ENCODE assay signal across 18 cellular contexts in the genomic region with DNA sequence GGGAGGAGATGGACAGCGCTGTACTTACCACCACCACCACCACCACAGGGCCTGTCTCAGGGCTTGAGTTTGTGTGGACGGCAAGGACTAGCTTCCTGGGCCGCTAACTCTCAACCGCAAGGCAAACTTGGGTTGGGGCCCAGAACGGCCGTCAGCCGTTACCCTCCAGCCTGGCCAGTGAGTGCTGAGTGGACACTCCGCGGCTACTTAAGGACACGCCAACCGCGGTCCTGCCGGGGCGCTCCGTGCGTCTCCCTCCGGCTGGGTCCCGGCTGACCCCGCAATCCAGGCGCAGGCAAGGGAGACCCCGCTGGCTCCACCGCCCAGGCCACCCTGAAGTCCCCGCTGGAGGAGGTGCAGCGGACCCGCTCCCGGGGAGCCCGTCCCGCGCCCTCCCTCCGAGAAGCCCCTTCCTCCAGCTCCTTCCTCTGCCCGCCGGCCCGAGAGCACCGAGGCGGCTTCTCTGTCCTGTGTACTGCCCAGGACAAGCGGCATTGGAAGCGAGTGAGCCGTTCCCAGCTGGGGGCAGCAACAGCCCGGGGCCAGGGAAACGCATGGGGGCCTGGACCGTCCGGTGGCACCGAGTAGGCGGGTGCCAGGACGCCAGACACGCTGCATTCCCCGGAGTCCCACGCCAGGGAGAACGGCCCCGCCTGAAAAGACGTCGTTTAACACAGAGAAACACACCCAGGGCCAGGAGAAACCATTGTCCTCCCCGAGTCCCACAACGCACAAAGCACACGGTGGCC.
"Had no signal": no experiment of that assay in that cellular context is flagged by ENCODE, and none has a peak within 500 bp of the region (broad histone marks: within the 10 kb centered on the region; RNA-seq: fewer than 3 reads in every experiment).

No MANE protein-coding gene starts in this region.

- DNase-seq: dorsolateral prefrontal cortex; effector CD4-positive, alpha-beta T cell; foreskin fibroblast; gastrocnemius medialis; left ventricle myocardium superior; lower lobe of right lung; natural killer cell; sigmoid colon; stimulated activated CD4-positive, alpha-beta T cell treated with anti-CD3 and anti-CD28 coated beads, Interleukin-2, amount 100 ng/mL, for 24 hours; stimulated activated CD4-positive, alpha-beta T cell treated with anti-CD3 and anti-CD28 coated beads, Interleukin-4, amount 100 ng/mL, for 24 hours; stimulated activated naive B cell treated with anti-CD40 and anti-IgM and Interleukin-4, amounts not matched to agents 10 μg/mL and 1 μg/mL and 100 μg/mL, for 72 hours; stomach; thyroid gland; trophoblast cell had no signal

- ATAC-seq: gastrocnemius medialis; left ventricle myocardium superior; natural killer cell; pancreas; stimulated activated naive B cell treated with anti-CD40 and anti-IgM and Interleukin-4, amounts not matched to agents 10 μg/mL and 1 μg/mL and 100 μg/mL, for 72 hours had no signal

- H3K4me3 ChIP-seq: dorsolateral prefrontal cortex, gastrocnemius medialis, lower lobe of right lung, pancreas, right atrium auricular region, sigmoid colon, stomach, thyroid gland, vagina had no signal

- H3K27me3 ChIP-seq: dorsolateral prefrontal cortex, gastrocnemius medialis, neutrophil, pancreas, right atrium auricular region, sigmoid colon, stomach, thyroid gland, vagina had no signal

- H3K4me1 ChIP-seq: gastrocnemius medialis, pancreas, sigmoid colon, vagina had no signal

- H3K9me3 ChIP-seq: gastrocnemius medialis, lower lobe of right lung, neutrophil, pancreas, right atrium auricular region, sigmoid colon, stomach, thyroid gland, vagina had no signal

- H3K27ac ChIP-seq: gastrocnemius medialis, lower lobe of right lung, neutrophil, pancreas, right atrium auricular region, sigmoid colon, stomach, thyroid gland, vagina had no signal

- H3K36me3 ChIP-seq: neutrophil, pancreas, right atrium auricular region, thyroid gland, vagina had no signal
